In the genomic region with DNA sequence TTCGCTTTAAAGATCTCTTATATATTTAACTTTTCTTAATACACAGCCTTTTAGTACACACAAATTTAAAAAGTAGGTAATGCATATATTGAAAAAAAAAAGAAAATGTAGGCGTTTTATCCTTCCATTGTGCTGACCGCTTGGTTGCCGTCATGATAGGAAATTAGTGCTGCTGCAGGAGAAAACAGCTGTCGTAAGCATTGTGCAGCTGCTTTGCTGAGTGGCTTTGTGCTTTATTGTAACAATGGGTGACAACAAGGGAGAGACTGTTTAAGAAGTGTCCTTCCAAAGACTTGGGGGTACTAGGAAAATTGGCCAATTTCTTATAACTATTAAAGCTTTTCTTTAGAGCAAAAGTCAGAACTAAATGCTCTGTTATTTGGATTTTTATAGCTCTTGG, we compare ENCODE assay signal across 11 cellular contexts. TPM values are rescaled to one million over a fixed set of nuclear protein-coding genes. Genes with fewer than 3 reads are reported as not detected.
DNase-seq lines count a peak whose midpoint lies in the region; ATAC-seq and TF ChIP-seq lines count a peak whose summit lies in the region.
"Had no signal": no experiment of that assay in that cellular context is flagged by ENCODE, and none has a peak within 500 bp of the region (broad histone marks: within the 10 kb centered on the region; RNA-seq: fewer than 3 reads in every experiment).

No MANE protein-coding gene starts in this region.

- TF ChIP-seq CTCF in A673 (conservative IDR thresholded peaks at IDR 0.05; ENCODE audit: low read depth, low read length) (no peak), activated B cell treated with CpG ODN at 0.5 μM for 24 hours (IDR thresholded peaks at IDR 0.05) (no peak), type B pancreatic cell (conservative IDR thresholded peaks at IDR 0.05) (no peak)

- DNase-seq in A673 (ENCODE audit: low spot score) (no peak), DMS79 (lab: John Stamatoyannopoulos, UW) (peak; percentile 8), activated B cell treated with CpG ODN at 0.5 μM for 24 hours (no peak), mesenchymal stem cell (no peak), type B pancreatic cell (ENCODE audit: extremely low spot score, unreplicated experiment) (no peak), inferior parietal cortex (ENCODE audit: extremely low spot score) (no peak), left colon (no peak)
- DNase-seq: foreskin keratinocyte, KBM-7, NCI-H2029 treated with DMSO at 0.1 percent for 48 hours had no signal

- peaks cover 71% of the 10 kb centered on the region for H3K4me1 Mint-ChIP-seq in activated B cell treated with CpG ODN at 0.5 μM for 24 hours
- peaks cover 17% of the 10 kb centered on the region for H3K4me1 Mint-ChIP-seq in type B pancreatic cell (ENCODE audit: unreplicated experiment)

- no TSS peak for BruUV-seq in A673 (replicated peaks; lab: Mats Ljungman, UMichigan)

- H3K4me1 ChIP-seq in A673 (ENCODE audit: insufficient read depth, low read length, poor library complexity, severe bottlenecking) = peaks cover 23% of the 10 kb centered on the region
- H3K4me1 ChIP-seq in mesenchymal stem cell (ENCODE audit: control insufficient read depth, insufficient read depth, low read depth, low read length) = no peaks in the 10 kb centered on the region

- H3K27ac Mint-ChIP-seq in activated B cell treated with CpG ODN at 0.5 μM for 24 hours (no peak overlapping the region), type B pancreatic cell (no peak overlapping the region)

- no peak overlapping the region for H2BK5ac ChIP-seq in mesenchymal stem cell (ENCODE audit: low read depth, low read length, poor library complexity, severe bottlenecking)

- H2BK15ac ChIP-seq in mesenchymal stem cell (ENCODE audit: low read depth, poor library complexity, severe bottlenecking) = no peak overlapping the region

- no peak overlapping the region for H3K14ac ChIP-seq in mesenchymal stem cell (ENCODE audit: low read length in 2 of 2)

- WGBS in mesenchymal stem cell = 94% methylated on average over 4 of the region's 5 CpGs

- H3K4me2 ChIP-seq in mesenchymal stem cell (ENCODE audit: low read length, poor library complexity, severe bottlenecking) = no peak overlapping the region

- no peak overlapping the region for H2BK120ac ChIP-seq in mesenchymal stem cell (ENCODE audit: low read depth, low read length)

- ATAC-seq in activated B cell treated with CpG ODN at 0.5 μM for 24 hours (ENCODE audit: low read depth) (no peak), HG03521 (IDR thresholded peaks at IDR 0.05; ENCODE audit: unreplicated experiment) (no peak), left colon (no peak)
- ATAC-seq: foreskin keratinocyte had no signal

- H3K4me3 ChIP-seq in A673 (ENCODE audit: low read depth, low read length, poor library complexity, severe bottlenecking) (peak overlapping the region; percentile 94), mesenchymal stem cell (ENCODE audit: insufficient read depth in 1 of 2, low read depth in 1 of 2, low read length in 2 of 2) (no peak overlapping the region)

- no peak overlapping the region for H2BK12ac ChIP-seq in mesenchymal stem cell (ENCODE audit: low read length in 2 of 2)

- no peak overlapping the region for H3K18ac ChIP-seq in mesenchymal stem cell (ENCODE audit: low read depth in 1 of 2, low read length in 2 of 2)

- H3K23ac ChIP-seq in mesenchymal stem cell (ENCODE audit: low read length in 2 of 2) = no peak overlapping the region

- H3K27ac ChIP-seq in A673 (ENCODE audit: low read depth, low read length, poor library complexity, severe bottlenecking) (peak overlapping the region; percentile 79), mesenchymal stem cell (ENCODE audit: low read length, poor library complexity, severe bottlenecking) (no peak overlapping the region)
- H3K27ac ChIP-seq: foreskin keratinocyte had no signal

- H3K4me3 Mint-ChIP-seq in activated B cell treated with CpG ODN at 0.5 μM for 24 hours = peak overlapping the region; percentile 97
- no peak overlapping the region for H3K4me3 Mint-ChIP-seq in type B pancreatic cell

- no peaks in the 10 kb centered on the region for H3K9me3 ChIP-seq in A673 (ENCODE audit: low read depth, low read length, poor library complexity, severe bottlenecking)
- H3K9me3 ChIP-seq in mesenchymal stem cell (ENCODE audit: control insufficient read depth, low read length) = no peaks in the 10 kb centered on the region

- no peak overlapping the region for H4K91ac ChIP-seq in mesenchymal stem cell (ENCODE audit: low read length)

- H3K36me3 ChIP-seq in A673 (ENCODE audit: insufficient read depth, low read length, poor library complexity, severe bottlenecking) (peaks cover 80% of the 10 kb centered on the region), mesenchymal stem cell (ENCODE audit: control insufficient read depth in 1 of 2, insufficient read depth in 2 of 2, low read depth in 1 of 2, low read length in 2 of 2) (peaks cover 33 to 75% of the 10 kb centered on the region in 2 experiments)

- H3K79me1 ChIP-seq in mesenchymal stem cell (replicated peaks; ENCODE audit: low read length, poor library complexity, severe bottlenecking) = peaks cover 22% of the 10 kb centered on the region

- no peaks in the 10 kb centered on the region for H3K27me3 ChIP-seq in A673 (replicated peaks; ENCODE audit: insufficient read depth, low read depth, low read length, poor library complexity)
- no peaks in the 10 kb centered on the region for H3K27me3 ChIP-seq in mesenchymal stem cell (ENCODE audit: control insufficient read depth in 1 of 2, insufficient read depth in 1 of 2, low read length in 2 of 2)
- H3K27me3 ChIP-seq: foreskin keratinocyte had no signal

- POLR2A ChIA-PET in A673 (lab: Charles Lee; ENCODE audit: low non-redundant PET) (interaction anchor here (0.7 to 0.8 kb wide), 3 partner anchors 10 to 249 kb away, joined by 3 to 4 read pairs (median 3); a partner anchor contains a TSS), activated B cell treated with CpG ODN at 0.5 μM for 24 hours (lab: Charles Lee) (interaction anchor here (0.6 to 22.7 kb wide), 10 partner anchors 7 to 84 kb away, joined by 3 to 795 read pairs (median 4); a partner anchor contains a TSS)

- no peaks in the 10 kb centered on the region for H3K27me3 Mint-ChIP-seq in activated B cell treated with CpG ODN at 0.5 μM for 24 hours
- no peaks in the 10 kb centered on the region for H3K27me3 Mint-ChIP-seq in type B pancreatic cell

- H3K4ac ChIP-seq in mesenchymal stem cell (ENCODE audit: low read depth in 1 of 2, low read length in 2 of 2) = no peak overlapping the region

- peaks cover 94% of the 10 kb centered on the region for H3K36me3 Mint-ChIP-seq in activated B cell treated with CpG ODN at 0.5 μM for 24 hours (ENCODE audit: low read depth)
- H3K36me3 Mint-ChIP-seq in type B pancreatic cell = peaks cover 55% of the 10 kb centered on the region

- H3K9me3 Mint-ChIP-seq in activated B cell treated with CpG ODN at 0.5 μM for 24 hours (no peaks in the 10 kb centered on the region), type B pancreatic cell (no peaks in the 10 kb centered on the region)

- intact Hi-C loops in A673 (cut with micrococcal nuclease; ENCODE audit: unreplicated experiment) (no loop called here), activated B cell treated with CpG ODN at 0.5 μM for 24 hours (cut with micrococcal nuclease) (loop anchor here (1.0 to 10.0 kb wide), 3 partner anchors 70 to 512 kb away; a partner anchor contains a TSS), left colon (cut with DNase I, micrococcal nuclease) (no loop called here)

- CTCF ChIA-PET in A673 (lab: Charles Lee) = no interaction called here
- CTCF ChIA-PET in activated B cell treated with CpG ODN at 0.5 μM for 24 hours (lab: Charles Lee) = interaction anchor here (1.2 to 10.8 kb wide), 3 partner anchors 14 to 69 kb away, joined by 3 to 57 read pairs (median 3); no protein-coding TSS in a partner anchor

- peak overlapping the region; percentile 98 for H3K9ac ChIP-seq in mesenchymal stem cell (ENCODE audit: low read length)

- H4K8ac ChIP-seq in mesenchymal stem cell (ENCODE audit: low read length) = no peak overlapping the region

- no peak overlapping the region for H2AFZ ChIP-seq in mesenchymal stem cell (ENCODE audit: low read depth, low read length)

- H2AK5ac ChIP-seq in mesenchymal stem cell (ENCODE audit: low read length, severe bottlenecking) = no peak overlapping the region

RNA-seq across cellular contexts. Expression of a gene that starts 5.0 kb away (rescaled TPM):
- total RNA-seq in A673 (2021) = 94.2 and 99.4 TPM in 2 replicates
- total RNA-seq in activated B cell treated with CpG ODN at 0.5 μM for 24 hours = 766 and 820 TPM in 2 replicates
- 93.8 TPM for polyA plus RNA-seq in mesenchymal stem cell (2013, experiment 1 of 2)
- polyA plus RNA-seq in mesenchymal stem cell (2013, experiment 2 of 2) = 94.5 TPM
- 98.8 and 155 TPM in 2 replicates for total RNA-seq in type B pancreatic cell (ENCODE audit: low replicate concordance)
- 100 to 1,000 TPM; 156 to 184 TPM for total RNA-seq in left colon

RNA-seq across cellular contexts. Expression of a gene that starts 24.8 kb away (rescaled TPM):
- total RNA-seq in A673 (2021) (not detected in 2 replicates), activated B cell treated with CpG ODN at 0.5 μM for 24 hours (1.0 and 1.4 TPM in 2 replicates), type B pancreatic cell (ENCODE audit: low replicate concordance) (not detected in 2 replicates), left colon (under 1 TPM in 1 of 2 donors, not detected in 1; 0.28 TPM)
- polyA plus RNA-seq in mesenchymal stem cell (2013, experiment 1 of 2) = not detected
- 0.03 TPM for polyA plus RNA-seq in mesenchymal stem cell (2013, experiment 2 of 2)
- total RNA-seq: foreskin keratinocyte had no signal
- polyA plus RNA-seq: foreskin keratinocyte had no signal

RNA-seq across cellular contexts. Expression of a gene that starts 52.4 kb away (rescaled TPM):
- 13.1 and 14.2 TPM in 2 replicates for total RNA-seq in A673 (2021)
- 296 and 372 TPM in 2 replicates for total RNA-seq in activated B cell treated with CpG ODN at 0.5 μM for 24 hours
- polyA plus RNA-seq in mesenchymal stem cell (2013, experiment 1 of 2) = 10.4 TPM
- polyA plus RNA-seq in mesenchymal stem cell (2013, experiment 2 of 2) = 10.5 TPM
- total RNA-seq in type B pancreatic cell (ENCODE audit: low replicate concordance) = 1.7 and 2.7 TPM in 2 replicates
- 100 to 1,000 TPM in 1 of 2 donors, 10 to 100 TPM in 1; 57.7 to 125 TPM for total RNA-seq in left colon
